Comparison of ENCODE assay signal across 17 cellular contexts in the genomic region with DNA sequence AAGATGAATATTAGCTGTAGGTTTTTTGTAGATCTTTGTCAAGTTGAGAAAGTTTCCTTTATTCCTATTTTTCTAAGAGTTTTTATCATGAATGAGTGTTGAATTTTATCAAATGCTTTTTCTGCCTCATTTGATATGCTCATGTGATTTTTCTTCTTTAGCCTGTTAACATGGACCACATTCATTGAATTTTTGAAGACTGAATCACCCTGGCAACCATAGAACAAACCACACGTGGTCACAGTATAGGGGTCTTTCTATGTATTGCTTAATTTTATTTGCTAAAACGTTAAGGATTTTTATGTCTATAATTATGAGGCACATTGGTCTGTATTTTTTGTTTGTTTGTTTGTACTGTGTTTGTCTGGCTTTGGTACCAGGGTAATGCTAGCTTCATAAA.
DNase-seq lines count a peak whose midpoint lies in the region; ATAC-seq, FAIRE-seq and TF ChIP-seq lines count a peak whose summit lies in the region.
"Had no signal": no experiment of that assay in that cellular context is flagged by ENCODE, and none has a peak within 500 bp of the region (broad histone marks: within the 10 kb centered on the region; RNA-seq: fewer than 3 reads in every experiment).

No MANE protein-coding gene starts in this region.

- no peaks in the 10 kb centered on the region for H3K36me3 ChIP-seq in colonic mucosa
- H3K36me3 ChIP-seq: ovary had no signal

- FAIRE-seq in RCC 7860 (lab: Jason Lieb, UNC) (peak; percentile 83), frontal cortex (lab: Jason Lieb, UNC) (no peak)
- FAIRE-seq: small intestine had no signal

- H3K27me3 ChIP-seq in colonic mucosa, result no peaks in the 10 kb centered on the region
- H3K27me3 ChIP-seq: ovary had no signal

- no peaks in the 10 kb centered on the region for H3K4me1 ChIP-seq in colonic mucosa

- H3K9ac ChIP-seq in colonic mucosa (ENCODE audit: low read depth in 2 of 2, low read length in 2 of 2), result no peak overlapping the region

- no peaks in the 10 kb centered on the region for H3K27me3 Mint-ChIP-seq in neural crest cell (ENCODE audit: low read depth)
- H3K27me3 Mint-ChIP-seq: activated CD4-positive, alpha-beta memory T cell treated with anti-CD3 and anti-CD28 coated beads, Interleukin-2, amount 10 ng/mL, durations not matched to agents 7 days and 5 days; type B pancreatic cell had no signal

- ATAC-seq in HG02678 (IDR thresholded peaks at IDR 0.05; ENCODE audit: unreplicated experiment), result no peak

- H3K4me3 Mint-ChIP-seq in neural crest cell, result peak overlapping the region; percentile 11
- H3K4me3 Mint-ChIP-seq: activated CD4-positive, alpha-beta memory T cell treated with anti-CD3 and anti-CD28 coated beads, Interleukin-2, amount 10 ng/mL, durations not matched to agents 7 days and 5 days; type B pancreatic cell had no signal

- H3K4me1 Mint-ChIP-seq in neural crest cell, result peaks cover 53% of the 10 kb centered on the region
- H3K4me1 Mint-ChIP-seq: activated CD4-positive, alpha-beta memory T cell treated with anti-CD3 and anti-CD28 coated beads, Interleukin-2, amount 10 ng/mL, durations not matched to agents 7 days and 5 days had no signal

- H3K4me3 ChIP-seq in epithelial cell of esophagus (ENCODE audit: low read length) (no peak overlapping the region), colonic mucosa (no peak overlapping the region)
- H3K4me3 ChIP-seq: ovary had no signal

- H3K27ac Mint-ChIP-seq in neural crest cell (ENCODE audit: unreplicated experiment), result peak overlapping the region; percentile 95
- H3K27ac Mint-ChIP-seq: activated CD4-positive, alpha-beta memory T cell treated with anti-CD3 and anti-CD28 coated beads, Interleukin-2, amount 10 ng/mL, durations not matched to agents 7 days and 5 days; type B pancreatic cell had no signal

- DNase-seq in Daoy (ENCODE audit: low read depth), result peak; percentile 11
- peak; percentile 62 for DNase-seq in RCC 7860 (ENCODE audit: low spot score)
- DNase-seq in epithelial cell of esophagus (ENCODE audit: low read depth), result peak; percentile 14
- DNase-seq in neural crest cell (ENCODE audit: low read depth, low spot score), result no peak
- no peak for DNase-seq in colonic mucosa
- no peak for DNase-seq in frontal cortex (ENCODE audit: low spot score in 2 of 2)
- DNase-seq in islet precursor cell, result no peak
- DNase-seq: activated CD4-positive, alpha-beta memory T cell treated with anti-CD3 and anti-CD28 coated beads, Interleukin-2, amount 10 ng/mL, durations not matched to agents 7 days and 5 days; aorta; effector CD4-positive, alpha-beta T cell; NCI-H1105; NCI-H345; ovary; small intestine; stimulated activated naive CD4-positive, alpha-beta T cell had no signal

- H3K9me3 ChIP-seq in colonic mucosa, result no peaks in the 10 kb centered on the region
- H3K9me3 ChIP-seq: ovary had no signal

- TF ChIP-seq CTCF in epithelial cell of esophagus (IDR thresholded peaks at IDR 0.05; ENCODE audit: insufficient read depth, low read depth, low read length, missing control alignments) (no peak), neural crest cell (conservative IDR thresholded peaks at IDR 0.05) (no peak), colonic mucosa (IDR thresholded peaks at IDR 0.05) (no peak)

- H3K9me3 Mint-ChIP-seq in neural crest cell, result peaks cover 12% of the 10 kb centered on the region
- H3K9me3 Mint-ChIP-seq: activated CD4-positive, alpha-beta memory T cell treated with anti-CD3 and anti-CD28 coated beads, Interleukin-2, amount 10 ng/mL, durations not matched to agents 7 days and 5 days; type B pancreatic cell had no signal

- intact Hi-C loops in colonic mucosa (cut with DNase I), result no loop called here

- H3K27ac ChIP-seq in colonic mucosa, result no peak overlapping the region
- H3K27ac ChIP-seq: ovary had no signal

- no peaks in the 10 kb centered on the region for H3K36me3 Mint-ChIP-seq in neural crest cell (ENCODE audit: low read depth)
- H3K36me3 Mint-ChIP-seq: type B pancreatic cell had no signal

Comparison
In these comparisons a context has a peak if more than half of its experiments do, and no peak if none do; other contexts are left out.
1. DNase-seq: peak in Daoy (single experiment), RCC 7860 (single experiment) and epithelial cell of esophagus (single experiment); none in neural crest cell (single experiment), colonic mucosa (single experiment), frontal cortex (0 of 2) and islet precursor cell (single experiment).